Comparison of ENCODE assay signal across 8 cellular contexts in the genomic region with DNA sequence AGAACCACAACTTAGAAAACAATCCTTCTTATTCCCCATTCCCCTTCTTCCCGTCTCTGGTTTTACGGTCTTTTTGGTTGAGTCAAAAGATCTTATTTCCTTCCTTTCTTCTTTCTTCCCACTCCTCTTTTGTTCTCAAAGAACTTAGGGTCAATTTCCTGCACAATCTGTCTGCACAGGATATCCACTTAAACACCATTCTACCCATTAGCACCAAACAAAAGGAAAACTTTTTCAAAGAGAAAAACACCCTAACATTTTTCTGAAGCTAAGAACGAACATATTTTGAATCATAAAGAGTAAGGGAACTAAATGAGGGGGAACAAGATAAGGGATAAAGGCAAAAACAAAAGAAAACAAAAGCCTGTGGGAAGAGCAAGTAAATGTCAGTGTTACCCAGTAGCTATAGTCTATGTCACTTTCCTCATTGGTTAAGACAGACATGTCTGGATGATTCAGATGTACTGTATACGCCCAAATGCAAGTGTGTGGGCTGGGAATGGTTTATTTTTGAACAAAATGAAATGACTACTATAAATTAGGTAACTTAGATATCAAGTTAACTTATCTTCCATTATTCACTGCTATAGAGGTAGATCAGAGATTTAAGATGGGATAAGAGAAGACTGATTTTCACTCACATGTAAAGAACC. TPM values are rescaled to one million over a fixed set of nuclear protein-coding genes. Genes with fewer than 3 reads are reported as not detected.
A peak's percentile ranks its signal among the peaks of the same experiment; 100 is the strongest.
DNase-seq lines count a peak whose midpoint lies in the region; ATAC-seq and TF ChIP-seq lines count a peak whose summit lies in the region.

No MANE protein-coding gene starts in this region.

- no peak overlapping the region for H3K4me2 ChIP-seq in parathyroid adenoma (ENCODE audit: low read length)

- H3K27me3 ChIP-seq in RWPE2 (ENCODE audit: insufficient read depth, poor library complexity, severe bottlenecking) (no peaks in the 10 kb centered on the region), duodenal mucosa (ENCODE audit: control insufficient read depth in 1 of 2, insufficient read depth in 2 of 2, low read length in 2 of 2) (no peaks in the 10 kb centered on the region), parathyroid adenoma (ENCODE audit: control insufficient read depth, insufficient read depth, low read length) (no peaks in the 10 kb centered on the region)

- H3K27ac ChIP-seq in RWPE2 (ENCODE audit: poor library complexity, severe bottlenecking), result peak overlapping the region; percentile 98
- peak overlapping the region; percentile 50 for H3K27ac ChIP-seq in duodenal mucosa (ENCODE audit: low read depth, low read length)
- H3K27ac ChIP-seq in parathyroid adenoma, result peak overlapping the region; percentile 24

- H3K9me3 ChIP-seq in RWPE2 (ENCODE audit: severe bottlenecking) (no peaks in the 10 kb centered on the region), duodenal mucosa (ENCODE audit: control insufficient read depth in 1 of 2, low read length in 2 of 2) (no peaks in the 10 kb centered on the region), parathyroid adenoma (ENCODE audit: control insufficient read depth, low read length) (no peaks in the 10 kb centered on the region)

- peaks cover 40% of the 10 kb centered on the region for H3K4me1 ChIP-seq in RWPE2 (ENCODE audit: insufficient read depth, poor library complexity, severe bottlenecking)
- H3K4me1 ChIP-seq in duodenal mucosa (ENCODE audit: control insufficient read depth in 1 of 2, insufficient read depth in 2 of 2, low read length in 2 of 2), result no peaks in the 10 kb centered on the region
- no peaks in the 10 kb centered on the region for H3K4me1 ChIP-seq in parathyroid adenoma

- peak overlapping the region; percentile 42 for H3K4me3 ChIP-seq in RWPE2 (ENCODE audit: severe bottlenecking)
- peak overlapping the region in 1 of 2 donors; percentile 22 for H3K4me3 ChIP-seq in duodenal mucosa (ENCODE audit: low read depth in 1 of 2, low read length in 2 of 2)
- H3K4me3 ChIP-seq in parathyroid adenoma (ENCODE audit: low read depth, low read length), result no peak overlapping the region

- peaks cover 14% of the 10 kb centered on the region for H3K36me3 ChIP-seq in RWPE2 (ENCODE audit: low read depth)
- H3K36me3 ChIP-seq in duodenal mucosa (ENCODE audit: control insufficient read depth in 1 of 2, insufficient read depth in 2 of 2, low read length in 2 of 2), result no peaks in the 10 kb centered on the region
- no peaks in the 10 kb centered on the region for H3K36me3 ChIP-seq in parathyroid adenoma (ENCODE audit: control insufficient read depth, insufficient read depth, low read length)

- no peak overlapping the region for H3K9ac ChIP-seq in duodenal mucosa (ENCODE audit: low read depth in 1 of 2, low read length in 2 of 2)
- no peak overlapping the region for H3K9ac ChIP-seq in parathyroid adenoma

- ATAC-seq in RWPE2 (ENCODE audit: low read depth), result peak; percentile 72
- no peak for ATAC-seq in HG03520 (IDR thresholded peaks at IDR 0.05; ENCODE audit: unreplicated experiment)

- H2AFZ ChIP-seq in parathyroid adenoma, result no peak overlapping the region

- peaks cover 2% of the 10 kb centered on the region for H3K79me2 ChIP-seq in parathyroid adenoma

- TF ChIP-seq CTCF in RWPE2 (IDR thresholded peaks at IDR 0.05; ENCODE audit: poor library complexity, severe bottlenecking) (no peak), parathyroid adenoma (IDR thresholded peaks at IDR 0.05) (no peak)

- DNase-seq in GM04503 (ENCODE audit: low read depth) (peak; percentile 55), RWPE2 (ENCODE audit: low spot score) (no peak), SK-N-DZ (ENCODE audit: low spot score) (no peak), iPS-NIHi11 (ENCODE audit: low spot score) (no peak), NCI-H1436 (lab: John Stamatoyannopoulos, UW) (no peak)

RNA-seq across cellular contexts. Expression of a gene that starts 59.8 kb away (rescaled TPM):
- polyA plus RNA-seq in SK-N-DZ (2014; cell fraction: cytosol; rRNA removed), result 14.9 and 28.1 TPM in 2 replicates
- 10.4 and 27.1 TPM in 2 replicates for polyA plus RNA-seq in SK-N-DZ (2014; cell fraction: nucleus; rRNA removed)

Comparison
In these comparisons a context has a peak if more than half of its experiments do, and no peak if none do; other contexts are left out.
1. H3K27ac ChIP-seq: peak in every context shown above with its lines; median percentile 98 in RWPE2; 50 in duodenal mucosa; 24 in parathyroid adenoma.